13 cellular contexts compared by ENCODE assay signal in the genomic region with DNA sequence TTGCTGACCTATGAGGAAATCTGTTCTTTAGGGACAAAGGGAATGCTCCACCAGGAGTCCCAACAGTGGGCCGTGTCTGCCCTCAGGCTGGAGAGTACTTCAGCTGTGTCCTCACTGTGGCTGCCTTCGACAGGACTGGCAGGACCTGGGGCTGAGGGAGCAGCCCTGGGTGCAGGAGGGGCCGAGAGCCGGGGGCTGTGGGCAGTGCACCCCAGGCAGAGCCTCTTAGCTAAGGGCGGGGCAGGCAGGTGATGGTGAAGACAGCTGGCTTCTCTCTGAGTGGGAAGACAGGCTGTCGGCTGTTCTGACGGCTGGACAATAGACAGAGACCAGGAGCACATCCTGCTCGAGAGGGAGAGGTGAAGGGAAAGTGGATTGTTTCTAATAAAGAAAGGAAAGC.
DNase-seq lines count a peak whose midpoint lies in the region; ATAC-seq and TF ChIP-seq lines count a peak whose summit lies in the region.
"Had no signal": no experiment of that assay in that cellular context is flagged by ENCODE, and none has a peak within 500 bp of the region (broad histone marks: within the 10 kb centered on the region; RNA-seq: fewer than 3 reads in every experiment).

No MANE protein-coding gene starts in this region.

- ATAC-seq in activated CD8-positive, alpha-beta T cell treated with anti-CD3 and anti-CD28 coated beads for 36 hours: no peak
- ATAC-seq in activated CD8-positive, alpha-beta T cell treated with anti-CD3 and anti-CD28 coated beads, Interleukin-2, amount 10 ng/mL, durations not matched to agents 7 days and 5 days: no peak
- ATAC-seq: right lobe of liver had no signal

- H4K20me1 ChIP-seq in OCI-LY3 (ENCODE audit: insufficient read depth, low read length): no peaks in the 10 kb centered on the region

- H3K4me1 Mint-ChIP-seq in activated CD8-positive, alpha-beta T cell treated with anti-CD3 and anti-CD28 coated beads for 36 hours (ENCODE audit: low read depth): peaks cover 57% of the 10 kb centered on the region
- peaks cover 43% of the 10 kb centered on the region for H3K4me1 Mint-ChIP-seq in activated CD8-positive, alpha-beta T cell treated with anti-CD3 and anti-CD28 coated beads, Interleukin-2, amount 10 ng/mL, durations not matched to agents 7 days and 5 days (ENCODE audit: low read depth)
- peaks cover 53% of the 10 kb centered on the region for H3K4me1 Mint-ChIP-seq in stimulated activated naive CD8-positive, alpha-beta T cell treated with anti-CD3 and anti-CD28 coated beads, Interleukin-15, Interleukin-2, amounts not matched to agents 100 ng/mL and 50 ng/mL, for 24 hours (ENCODE audit: low read depth)

- peak overlapping the region; percentile 74 for H3K4me2 ChIP-seq in OCI-LY3 (ENCODE audit: low read length)
- H3K4me2 ChIP-seq: PC-9 had no signal

- H3K9me3 ChIP-seq in OCI-LY3 (ENCODE audit: insufficient read depth, low read length): no peaks in the 10 kb centered on the region
- H3K9me3 ChIP-seq: right lobe of liver had no signal

- POLR2A ChIA-PET in activated CD8-positive, alpha-beta T cell treated with anti-CD3 and anti-CD28 coated beads for 36 hours (lab: Charles Lee): interaction anchor here (5.3 kb wide), 1 partner anchor 6 kb away, joined by 28 read pairs; no protein-coding TSS in a partner anchor
- POLR2A ChIA-PET in activated CD8-positive, alpha-beta T cell treated with anti-CD3 and anti-CD28 coated beads, Interleukin-2, amount 10 ng/mL, durations not matched to agents 7 days and 5 days (lab: Charles Lee): no interaction called here

- H3K4me1 ChIP-seq in OCI-LY3 (ENCODE audit: low read length): peaks cover 44% of the 10 kb centered on the region
- H3K4me1 ChIP-seq: right lobe of liver had no signal

- H3K4me3 Mint-ChIP-seq in activated CD8-positive, alpha-beta T cell treated with anti-CD3 and anti-CD28 coated beads for 36 hours: no peak overlapping the region
- H3K4me3 Mint-ChIP-seq in activated CD8-positive, alpha-beta T cell treated with anti-CD3 and anti-CD28 coated beads, Interleukin-2, amount 10 ng/mL, durations not matched to agents 7 days and 5 days: no peak overlapping the region
- H3K4me3 Mint-ChIP-seq in stimulated activated naive CD8-positive, alpha-beta T cell treated with anti-CD3 and anti-CD28 coated beads, Interleukin-15, Interleukin-2, amounts not matched to agents 100 ng/mL and 50 ng/mL, for 24 hours: no peak overlapping the region
- H3K4me3 Mint-ChIP-seq: type B pancreatic cell had no signal

- H3K27me3 ChIP-seq in OCI-LY3 (ENCODE audit: low read depth, low read length): no peaks in the 10 kb centered on the region; the same call in 1 of the 2 replicates
- H3K27me3 ChIP-seq: right lobe of liver had no signal

- no peak for DNase-seq in activated CD8-positive, alpha-beta T cell treated with anti-CD3 and anti-CD28 coated beads for 36 hours
- no peak for DNase-seq in activated CD8-positive, alpha-beta T cell treated with anti-CD3 and anti-CD28 coated beads, Interleukin-2, amount 10 ng/mL, durations not matched to agents 7 days and 5 days
- DNase-seq in islet precursor cell: peak; percentile 61
- no peak for DNase-seq in activated naive CD4-positive, alpha-beta T cell treated with anti-CD3 and anti-CD28 coated beads, Interleukin-2, amount 50 U/mL, for 16 hours
- no peak for DNase-seq in OCI-M2 (lab: John Stamatoyannopoulos, UW; ENCODE audit: unreplicated experiment)
- no peak for DNase-seq in NAMALWA (ENCODE audit: low spot score)
- DNase-seq: anterior cingulate cortex, NCI-H1436 treated with DMSO at 0.1 percent for 48 hours, PC-9 had no signal

- no peaks in the 10 kb centered on the region for H3K79me2 ChIP-seq in OCI-LY3 (ENCODE audit: low read length)

- H3K27ac ChIP-seq in OCI-LY3 (ENCODE audit: low read length): no peak overlapping the region
- H3K27ac ChIP-seq: PC-9, right lobe of liver had no signal

- H2AFZ ChIP-seq in OCI-LY3 (ENCODE audit: low read depth, low read length): no peak overlapping the region
- H2AFZ ChIP-seq: PC-9 had no signal

- CTCF ChIA-PET in activated CD8-positive, alpha-beta T cell treated with anti-CD3 and anti-CD28 coated beads for 36 hours (lab: Charles Lee): interaction anchor here (1.4 to 2.4 kb wide), 2 partner anchors 9 to 47 kb away, joined by 6 to 14 read pairs; no protein-coding TSS in a partner anchor
- CTCF ChIA-PET in activated CD8-positive, alpha-beta T cell treated with anti-CD3 and anti-CD28 coated beads, Interleukin-2, amount 10 ng/mL, durations not matched to agents 7 days and 5 days (lab: Charles Lee): interaction anchor here (2.0 kb wide), 1 partner anchor 14 kb away, joined by 9 read pairs; no protein-coding TSS in a partner anchor

- H3K27me3 Mint-ChIP-seq in activated CD8-positive, alpha-beta T cell treated with anti-CD3 and anti-CD28 coated beads for 36 hours: no peaks in the 10 kb centered on the region
- no peaks in the 10 kb centered on the region for H3K27me3 Mint-ChIP-seq in activated CD8-positive, alpha-beta T cell treated with anti-CD3 and anti-CD28 coated beads, Interleukin-2, amount 10 ng/mL, durations not matched to agents 7 days and 5 days (ENCODE audit: low read depth)
- no peaks in the 10 kb centered on the region for H3K27me3 Mint-ChIP-seq in stimulated activated naive CD8-positive, alpha-beta T cell treated with anti-CD3 and anti-CD28 coated beads, Interleukin-15, Interleukin-2, amounts not matched to agents 100 ng/mL and 50 ng/mL, for 24 hours
- H3K27me3 Mint-ChIP-seq: type B pancreatic cell had no signal

- H3K27ac Mint-ChIP-seq in activated CD8-positive, alpha-beta T cell treated with anti-CD3 and anti-CD28 coated beads for 36 hours: peak overlapping the region; percentile 56
- no peak overlapping the region for H3K27ac Mint-ChIP-seq in activated CD8-positive, alpha-beta T cell treated with anti-CD3 and anti-CD28 coated beads, Interleukin-2, amount 10 ng/mL, durations not matched to agents 7 days and 5 days
- H3K27ac Mint-ChIP-seq in stimulated activated naive CD8-positive, alpha-beta T cell treated with anti-CD3 and anti-CD28 coated beads, Interleukin-15, Interleukin-2, amounts not matched to agents 100 ng/mL and 50 ng/mL, for 24 hours: peak overlapping the region; percentile 16
- H3K27ac Mint-ChIP-seq: type B pancreatic cell had no signal

- no peak for TF ChIP-seq CTCF in activated CD8-positive, alpha-beta T cell treated with anti-CD3 and anti-CD28 coated beads for 36 hours (IDR thresholded peaks at IDR 0.05)
- TF ChIP-seq CTCF in OCI-LY3 (IDR thresholded peaks at IDR 0.05; ENCODE audit: low read depth, low read length): no peak

- intact Hi-C loops in activated CD8-positive, alpha-beta T cell treated with anti-CD3 and anti-CD28 coated beads for 36 hours (cut with micrococcal nuclease): loop anchor here (5.0 kb wide), 1 partner anchor 37 kb away; no protein-coding TSS in a partner anchor

- peaks cover 37% of the 10 kb centered on the region for H3K36me3 Mint-ChIP-seq in activated CD8-positive, alpha-beta T cell treated with anti-CD3 and anti-CD28 coated beads for 36 hours (ENCODE audit: low read depth)
- peaks cover 49% of the 10 kb centered on the region for H3K36me3 Mint-ChIP-seq in activated CD8-positive, alpha-beta T cell treated with anti-CD3 and anti-CD28 coated beads, Interleukin-2, amount 10 ng/mL, durations not matched to agents 7 days and 5 days (ENCODE audit: low read depth)
- H3K36me3 Mint-ChIP-seq in stimulated activated naive CD8-positive, alpha-beta T cell treated with anti-CD3 and anti-CD28 coated beads, Interleukin-15, Interleukin-2, amounts not matched to agents 100 ng/mL and 50 ng/mL, for 24 hours (ENCODE audit: low read depth): peaks cover 42% of the 10 kb centered on the region

- peaks cover 3% of the 10 kb centered on the region for H3K36me3 ChIP-seq in OCI-LY3 (replicated peaks; ENCODE audit: low read depth, low read length)
- H3K36me3 ChIP-seq: right lobe of liver had no signal

- H3K9ac ChIP-seq in OCI-LY3 (ENCODE audit: low read length): no peak overlapping the region

- H3K4me3 ChIP-seq in OCI-LY3 (ENCODE audit: low read length): peak overlapping the region; percentile 44
- H3K4me3 ChIP-seq: PC-9, right lobe of liver had no signal

- no peaks in the 10 kb centered on the region for H3K9me3 Mint-ChIP-seq in activated CD8-positive, alpha-beta T cell treated with anti-CD3 and anti-CD28 coated beads for 36 hours
- H3K9me3 Mint-ChIP-seq in activated CD8-positive, alpha-beta T cell treated with anti-CD3 and anti-CD28 coated beads, Interleukin-2, amount 10 ng/mL, durations not matched to agents 7 days and 5 days (ENCODE audit: insufficient read depth): no peaks in the 10 kb centered on the region
- no peaks in the 10 kb centered on the region for H3K9me3 Mint-ChIP-seq in stimulated activated naive CD8-positive, alpha-beta T cell treated with anti-CD3 and anti-CD28 coated beads, Interleukin-15, Interleukin-2, amounts not matched to agents 100 ng/mL and 50 ng/mL, for 24 hours
- H3K9me3 Mint-ChIP-seq: type B pancreatic cell had no signal
